ENCODE assay signal across 16 cellular contexts in the genomic region with DNA sequence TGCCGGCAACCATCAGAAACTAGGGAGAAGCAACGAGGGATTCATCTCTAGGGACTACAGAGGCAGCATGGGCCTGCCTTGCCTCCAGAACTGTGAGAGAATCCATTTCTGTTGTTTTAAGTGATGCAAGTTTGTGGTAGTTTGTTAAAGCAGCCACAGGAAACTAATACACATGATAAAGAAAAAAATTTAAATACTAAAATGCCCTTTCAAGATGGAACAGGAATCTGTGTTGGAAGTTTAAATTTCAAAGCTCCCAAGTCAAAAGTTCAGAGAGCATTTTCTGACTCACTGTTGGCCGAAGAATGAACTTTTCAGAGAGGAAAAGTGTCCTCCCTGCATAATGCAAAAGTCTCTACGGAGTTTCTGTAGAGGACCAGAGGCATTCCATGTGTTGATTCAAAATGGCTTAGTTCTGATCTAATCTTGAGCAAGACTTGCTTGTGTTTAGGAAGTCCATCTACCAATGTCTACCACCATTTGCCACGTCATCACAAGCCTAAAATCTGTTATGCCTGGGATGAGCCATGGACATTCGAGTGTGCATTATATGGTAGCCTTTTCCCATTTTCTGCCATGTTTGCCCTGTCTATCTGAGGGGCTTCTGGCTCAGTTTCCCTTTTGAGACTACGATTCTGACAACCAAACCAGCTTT. TPM values are rescaled to one million over a fixed set of nuclear protein-coding genes. Genes with fewer than 3 reads are reported as not detected.
DNase-seq lines count a peak whose midpoint lies in the region; ATAC-seq and TF ChIP-seq lines count a peak whose summit lies in the region.
"Had no signal": no experiment of that assay in that cellular context is flagged by ENCODE, and none has a peak within 500 bp of the region (broad histone marks: within the 10 kb centered on the region; RNA-seq: fewer than 3 reads in every experiment).

No MANE protein-coding gene starts in this region.

- H3K9me3 ChIP-seq in adipocyte (ENCODE audit: control insufficient read depth, low read length): no peaks in the 10 kb centered on the region
- H3K9me3 ChIP-seq in skeletal muscle satellite cell (replicated peaks; ENCODE audit: low read length): no peaks in the 10 kb centered on the region

- H3K4me2 ChIP-seq in skeletal muscle satellite cell (ENCODE audit: low read length): peak overlapping the region; percentile 19
- H3K4me2 ChIP-seq: BLaER1 treated with 17β-estradiol and CSF1 and Interleukin-3, amounts not matched to agents 10 nM and 100 nM had no signal

- H3K4me3 Mint-ChIP-seq in HFFc6: peak overlapping the region; percentile 9; the same call in 1 of the 2 replicates
- H3K4me3 Mint-ChIP-seq: memory B cell, nephron had no signal

- DNase-seq in HFFc6 (no peak), adipocyte (ENCODE audit: low read depth) (peak; percentile 36), fibroblast of peridontal ligament (ENCODE audit: extremely low read depth) (peak; percentile 59), RKO (ENCODE audit: low spot score) (no peak)
- DNase-seq in central memory CD4-positive, alpha-beta T cell: no peak
- DNase-seq: activated CD8-positive, alpha-beta memory T cell treated with anti-CD3 and anti-CD28 coated beads for 24 hours; activated effector memory CD4-positive, alpha-beta T cell treated with Interleukin-2 at 50 U/mL for 16 hours; DMS 273 treated with DMSO at 0.1 percent for 48 hours; NCI-H146; stimulated activated CD4-positive, alpha-beta T cell treated with anti-CD3 and anti-CD28 coated beads, Interleukin-2, amount 100 ng/mL, for 24 hours had no signal

- no peak for TF ChIP-seq CTCF in HFFc6 (IDR thresholded peaks at IDR 0.05)

- H3K9me3 Mint-ChIP-seq in HFFc6: no peaks in the 10 kb centered on the region

- ATAC-seq in GM18520 (IDR thresholded peaks at IDR 0.05; ENCODE audit: unreplicated experiment): no peak
- no peak for ATAC-seq in GM19467 (IDR thresholded peaks at IDR 0.05; ENCODE audit: unreplicated experiment)

- H3K36me3 Mint-ChIP-seq in HFFc6 (ENCODE audit: low read depth): peaks cover 6% of the 10 kb centered on the region; the same call in 1 of the 2 replicates
- H3K36me3 Mint-ChIP-seq: memory B cell had no signal

- H3K36me3 ChIP-seq in adipocyte (ENCODE audit: control insufficient read depth, insufficient read depth, low read length, severe bottlenecking) (no peaks in the 10 kb centered on the region), skeletal muscle satellite cell (ENCODE audit: insufficient read depth, low read length) (no peaks in the 10 kb centered on the region)
- H3K36me3 ChIP-seq: BLaER1 treated with 17β-estradiol and CSF1 and Interleukin-3, amounts not matched to agents 10 nM and 100 nM had no signal

- H3K4me3 ChIP-seq in adipocyte (ENCODE audit: low read length): peak overlapping the region; percentile 41
- H3K4me3 ChIP-seq in skeletal muscle satellite cell (ENCODE audit: low read length): peak overlapping the region; percentile 28
- H3K4me3 ChIP-seq: BLaER1 treated with 17β-estradiol and CSF1 and Interleukin-3, amounts not matched to agents 10 nM and 100 nM had no signal

- H3K9ac ChIP-seq in adipocyte (ENCODE audit: low read length) (peak overlapping the region; percentile 39), skeletal muscle satellite cell (ENCODE audit: low read depth, low read length) (peak overlapping the region; percentile 45)
- H3K9ac ChIP-seq: BLaER1 treated with 17β-estradiol and CSF1 and Interleukin-3, amounts not matched to agents 10 nM and 100 nM had no signal

- peak overlapping the region; percentile 85 for H3K27ac Mint-ChIP-seq in HFFc6
- H3K27ac Mint-ChIP-seq: memory B cell, nephron had no signal

- H3K27me3 ChIP-seq in adipocyte (replicated peaks; ENCODE audit: control insufficient read depth, insufficient read depth, low read length) (no peaks in the 10 kb centered on the region), skeletal muscle satellite cell (ENCODE audit: control insufficient read depth, insufficient read depth, low read length) (no peaks in the 10 kb centered on the region)
- H3K27me3 ChIP-seq: BLaER1 treated with 17β-estradiol and CSF1 and Interleukin-3, amounts not matched to agents 10 nM and 100 nM had no signal

- peaks cover 62% of the 10 kb centered on the region for H3K4me1 Mint-ChIP-seq in HFFc6 (ENCODE audit: low read depth)

- peaks cover 40% of the 10 kb centered on the region for H3K4me1 ChIP-seq in adipocyte (ENCODE audit: control insufficient read depth, insufficient read depth, low read length)
- H3K4me1 ChIP-seq in skeletal muscle satellite cell (ENCODE audit: control insufficient read depth, insufficient read depth, low read length): peaks cover 52% of the 10 kb centered on the region
- H3K4me1 ChIP-seq: BLaER1 treated with 17β-estradiol and CSF1 and Interleukin-3, amounts not matched to agents 10 nM and 100 nM had no signal

- no peaks in the 10 kb centered on the region for H3K27me3 Mint-ChIP-seq in HFFc6 (ENCODE audit: insufficient read depth)

RNA-seq across cellular contexts. Expression of gene ARHGAP29, which starts 22.4 kb away (rescaled TPM):
- total RNA-seq in HFFc6 (2021; fragmentation: NEBNext Ultra II Directional; extraction: Animal tissue kit (Norgen Biotek cat#: 25700)): 10 to 100 TPM; 36.9 to 60.3 (median 52.9) TPM
- 40.2 and 47.4 TPM in 2 replicates for total RNA-seq in skeletal muscle satellite cell (2012; rRNA removed)

Comparison
In these comparisons a context has a peak if more than half of its experiments do, and no peak if none do; other contexts are left out.
1. DNase-seq: peak in adipocyte (single experiment) and fibroblast of peridontal ligament (single experiment); none in HFFc6 (single experiment), RKO (single experiment) and central memory CD4-positive, alpha-beta T cell (single experiment).